15 cellular contexts compared by ENCODE assay signal in genomic region chr13:68190826-68191225, GRCh38.
A peak's percentile ranks its signal among the peaks of the same experiment; 100 is the strongest.
DNase-seq lines count a peak whose midpoint lies in the region; ATAC-seq and TF ChIP-seq lines count a peak whose summit lies in the region.
"Had no signal": no experiment of that assay in that cellular context is flagged by ENCODE, and none has a peak within 500 bp of the region (broad histone marks: within the 10 kb centered on the region; RNA-seq: fewer than 3 reads in every experiment).

No MANE protein-coding gene starts in this region.

- H3K4me2 ChIP-seq in PC-3 (ENCODE audit: low read length) (0 out of 2 replicates have a peak overlapping the region, but pooled peaks have one; percentile 15), fibroblast of lung (ENCODE audit: extremely low read depth, insufficient read depth, low read length) (no peak overlapping the region), neuronal stem cell (ENCODE audit: insufficient read depth, low read length, poor library complexity, severe bottlenecking) (no peak overlapping the region)
- H3K4me2 ChIP-seq: BLaER1 had no signal

- H3K4me3 ChIP-seq in PC-3 (ENCODE audit: low read length) = no peak overlapping the region
- no peak overlapping the region for H3K4me3 ChIP-seq in fibroblast of lung (replicated peaks in 1 of 4; ENCODE audit: control extremely low read depth in 1 of 4, insufficient read depth in 1 of 4, low read depth in 3 of 4, low read length in 4 of 4)
- H3K4me3 ChIP-seq in neuronal stem cell (ENCODE audit: low read length in 2 of 2) = no peak overlapping the region
- no peak overlapping the region for H3K4me3 ChIP-seq in WERI-Rb-1 (ENCODE audit: low read depth, low read length)
- H3K4me3 ChIP-seq: BLaER1, gastroesophageal sphincter, sigmoid colon, SK-N-MC had no signal

- no peaks in the 10 kb centered on the region for H4K20me1 ChIP-seq in PC-3 (ENCODE audit: low read length)
- no peaks in the 10 kb centered on the region for H4K20me1 ChIP-seq in fibroblast of lung (ENCODE audit: control insufficient read depth, extremely low read depth, insufficient read depth, low read length)
- H4K20me1 ChIP-seq: BLaER1 had no signal

- H3K79me2 ChIP-seq in PC-3 (ENCODE audit: low read length) (no peaks in the 10 kb centered on the region), fibroblast of lung (ENCODE audit: control insufficient read depth, insufficient read depth, low read length) (no peaks in the 10 kb centered on the region)

- H3F3A ChIP-seq in PC-3 (ENCODE audit: low read length, unreplicated experiment) = no peaks in the 10 kb centered on the region

- H2AFZ ChIP-seq in PC-3 (ENCODE audit: low read length) (peak overlapping the region; percentile 59; the same call in 1 of the 2 replicates), fibroblast of lung (ENCODE audit: low read length) (no peak overlapping the region), neuronal stem cell (ENCODE audit: low read length) (peak overlapping the region; percentile 29)

- CTCF ChIA-PET in PC-3 (lab: Charles Lee) = no interaction called here

- H3K18ac ChIP-seq in neuronal stem cell (ENCODE audit: low read length) = no peak overlapping the region

- H4K8ac ChIP-seq in neuronal stem cell (ENCODE audit: low read depth, low read length) = no peak overlapping the region

- peak; percentile 87 for ATAC-seq in PC-3
- no peak for ATAC-seq in HG03520 (IDR thresholded peaks at IDR 0.05; ENCODE audit: unreplicated experiment)
- ATAC-seq: gastroesophageal sphincter; natural killer cell treated with Interleukin-12 subunit alpha and Interleukin-12 subunit beta and Interleukin-15 and Interleukin-18, amount 100 ng/mL, for 72 hours had no signal

- H2BK5ac ChIP-seq in neuronal stem cell (ENCODE audit: low read length) = no peak overlapping the region

- no peaks in the 10 kb centered on the region for H3K9me3 ChIP-seq in PC-3 (ENCODE audit: low read length)
- no peaks in the 10 kb centered on the region for H3K9me3 ChIP-seq in fibroblast of lung (ENCODE audit: control insufficient read depth, insufficient read depth, low read depth, low read length)
- H3K9me3 ChIP-seq in neuronal stem cell (replicated peaks in 1 of 2; ENCODE audit: control insufficient read depth in 2 of 2, insufficient read depth in 1 of 2, low read depth in 1 of 2, low read length in 2 of 2) = no peaks in the 10 kb centered on the region
- no peaks in the 10 kb centered on the region for H3K9me3 ChIP-seq in WERI-Rb-1 (ENCODE audit: severe bottlenecking)
- H3K9me3 ChIP-seq: BLaER1, gastroesophageal sphincter, sigmoid colon had no signal

- H3K79me1 ChIP-seq in neuronal stem cell (ENCODE audit: low read depth, low read length) = peaks cover 2% of the 10 kb centered on the region

- H3K27ac ChIP-seq in PC-3 (ENCODE audit: low read length) (no peak overlapping the region), fibroblast of lung (ENCODE audit: insufficient read depth, low read length) (no peak overlapping the region), neuronal stem cell (replicated peaks; ENCODE audit: low read length) (no peak overlapping the region), WERI-Rb-1 (no peak overlapping the region)
- H3K27ac ChIP-seq: BLaER1, gastroesophageal sphincter, sigmoid colon, SK-N-MC had no signal

- intact Hi-C loops in PC-3 (cut with micrococcal nuclease) = no loop called here

- POLR2A ChIA-PET in PC-3 (lab: Charles Lee; ENCODE audit: unreplicated experiment) = no interaction called here

- no peak overlapping the region for H3K9ac ChIP-seq in PC-3 (ENCODE audit: low read length)
- no peak overlapping the region for H3K9ac ChIP-seq in fibroblast of lung (ENCODE audit: insufficient read depth, low read length)
- no peak overlapping the region for H3K9ac ChIP-seq in neuronal stem cell (ENCODE audit: low read depth, low read length, poor library complexity)
- H3K9ac ChIP-seq: BLaER1 had no signal

- H3K14ac ChIP-seq in neuronal stem cell (ENCODE audit: low read length) = no peak overlapping the region

- TF ChIP-seq CTCF in PC-3 (conservative IDR thresholded peaks at IDR 0.05; ENCODE audit: low read depth, low read length) (no peak), fibroblast of lung (conservative IDR thresholded peaks at IDR 0.05 in 1 of 2, IDR thresholded peaks at IDR 0.05 in 1 of 2; ENCODE audit: low read depth in 1 of 2, low read length in 2 of 2) (no peak), WERI-Rb-1 (IDR thresholded peaks at IDR 0.05; ENCODE audit: low read depth, low read length) (no peak)

- H2BK15ac ChIP-seq in neuronal stem cell (ENCODE audit: low read length) = no peak overlapping the region

- no peaks in the 10 kb centered on the region for H3K9me2 ChIP-seq in PC-3 (replicated peaks; ENCODE audit: low read length)

- BruUV-seq in PC-3 (replicated peaks; lab: Mats Ljungman, UMichigan) = no TSS peak

- H3K23ac ChIP-seq in neuronal stem cell (ENCODE audit: low read depth, low read length, poor library complexity) = no peak overlapping the region

- DNase-seq in HCEC 1CT (peak; percentile 35), PC-3 (peak; percentile 78), fibroblast of lung (ENCODE audit: low read depth in 2 of 2) (peak; percentile 57 to 83), neuronal stem cell (ENCODE audit: low spot score) (no peak), NCI-H1930 (lab: John Stamatoyannopoulos, UW) (no peak), WERI-Rb-1 (no peak)
- no peak for DNase-seq in activated CD4-positive, alpha-beta T cell treated with anti-CD3 and anti-CD28 coated beads for 4 hours
- DNase-seq: activated B cell treated with CpG ODN at 0.5 μM for 24 hours, dermis blood vessel endothelial cell, sigmoid colon had no signal

- no CpG with 5 or more reads among the region's 4 CpGs for WGBS in neuronal stem cell (ENCODE audit: extremely low coverage in 2 of 2, insufficient read length in 2 of 2, insufficient replicate concordance in 1 of 2), 2 donors

- H2BK12ac ChIP-seq in neuronal stem cell (ENCODE audit: low read length) = no peak overlapping the region

- H3K36me3 ChIP-seq in PC-3 (ENCODE audit: low read depth, low read length) (no peaks in the 10 kb centered on the region), fibroblast of lung (ENCODE audit: control insufficient read depth, insufficient read depth, low read length) (no peaks in the 10 kb centered on the region), neuronal stem cell (replicated peaks in 1 of 2; ENCODE audit: control insufficient read depth in 2 of 2, insufficient read depth in 2 of 2, low read length in 2 of 2) (no peaks in the 10 kb centered on the region), WERI-Rb-1 (no peaks in the 10 kb centered on the region)
- H3K36me3 ChIP-seq: BLaER1, gastroesophageal sphincter, sigmoid colon had no signal

- no peak overlapping the region for H4K91ac ChIP-seq in neuronal stem cell (ENCODE audit: low read depth, low read length, poor library complexity)

- H3K4ac ChIP-seq in neuronal stem cell (ENCODE audit: low read length) = no peak overlapping the region

- H3K4me1 ChIP-seq in PC-3 (ENCODE audit: insufficient read depth, low read length) (peaks cover 10% of the 10 kb centered on the region), fibroblast of lung (ENCODE audit: control insufficient read depth, extremely low read depth, insufficient read depth, low read length) (no peaks in the 10 kb centered on the region), neuronal stem cell (ENCODE audit: control insufficient read depth in 2 of 2, insufficient read depth in 1 of 2, low read depth in 1 of 2, low read length in 2 of 2) (peaks cover 0 to 2% of the 10 kb centered on the region in 2 donors)
- H3K4me1 ChIP-seq: BLaER1, gastroesophageal sphincter, sigmoid colon had no signal

- H3K27me3 ChIP-seq in PC-3 (ENCODE audit: low read length) (no peaks in the 10 kb centered on the region), fibroblast of lung (ENCODE audit: control insufficient read depth, insufficient read depth, low read length) (no peaks in the 10 kb centered on the region), neuronal stem cell (ENCODE audit: control insufficient read depth in 3 of 3, insufficient read depth in 3 of 3, low read depth in 1 of 3, low read length in 3 of 3) (no peaks in the 10 kb centered on the region), WERI-Rb-1 (ENCODE audit: insufficient read depth, low read depth, severe bottlenecking) (no peaks in the 10 kb centered on the region)
- H3K27me3 ChIP-seq: BLaER1, gastroesophageal sphincter, sigmoid colon had no signal

- no peak overlapping the region for H2BK120ac ChIP-seq in neuronal stem cell (ENCODE audit: low read depth, low read length)

- no peak overlapping the region for H2AK5ac ChIP-seq in neuronal stem cell (ENCODE audit: low read depth, low read length)

Comparison
In these comparisons a context has a peak if more than half of its experiments do, and no peak if none do; other contexts are left out.
1. DNase-seq: peak in HCEC 1CT (single experiment), PC-3 (single experiment) and fibroblast of lung (2 of 2); none in neuronal stem cell (single experiment), NCI-H1930 (0 of 2), activated CD4-positive, alpha-beta T cell treated with anti-CD3 and anti-CD28 coated beads for 4 hours (0 of 2) and WERI-Rb-1 (single experiment).